ENCODE assay signal across 37 cellular contexts in genomic region chr2:145543856-145544255, GRCh38.
DNase-seq lines count a peak whose midpoint lies in the region; ATAC-seq, FAIRE-seq and TF ChIP-seq lines count a peak whose summit lies in the region.
"Had no signal": no experiment of that assay in that cellular context is flagged by ENCODE, and none has a peak within 500 bp of the region (broad histone marks: within the 10 kb centered on the region; RNA-seq: fewer than 3 reads in every experiment).

No MANE protein-coding gene starts in this region.

- H3K36me3 Mint-ChIP-seq in osteocyte (ENCODE audit: unreplicated experiment): no peaks in the 10 kb centered on the region
- H3K36me3 Mint-ChIP-seq: CD14-positive monocyte; CD4-positive, alpha-beta memory T cell; CD4-positive, CD25-positive, alpha-beta regulatory T cell; CD8-positive, alpha-beta memory T cell; CD8-positive, alpha-beta T cell had no signal

- H3K36me3 ChIP-seq in A673 (ENCODE audit: insufficient read depth, low read length, poor library complexity, severe bottlenecking): peaks cover 13% of the 10 kb centered on the region
- H3K36me3 ChIP-seq in SK-N-MC (ENCODE audit: insufficient read depth, low read length): peaks cover 24% of the 10 kb centered on the region
- no peaks in the 10 kb centered on the region for H3K36me3 ChIP-seq in K562 (ENCODE audit: control insufficient read depth, insufficient read depth, low read length)
- no peaks in the 10 kb centered on the region for H3K36me3 ChIP-seq in osteoblast (ENCODE audit: insufficient read depth, low read length)
- no peaks in the 10 kb centered on the region for H3K36me3 ChIP-seq in brain microvascular endothelial cell (replicated peaks)
- H3K36me3 ChIP-seq: BE2C; BLaER1; BLaER1 treated with 17β-estradiol and CSF1 and Interleukin-3, amounts not matched to agents 10 nM and 100 nM had no signal

- 44% methylated on average over 5 of the region's 5 CpGs for WGBS in K562 (ENCODE audit: insufficient coverage, low coverage, missing lambda C conversion rate)

- FAIRE-seq in K562 (lab: Jason Lieb, UNC): no peak
- FAIRE-seq: A204.1, A549, D721Med had no signal

- TF ChIP-seq CTCF in A673 (conservative IDR thresholded peaks at IDR 0.05; ENCODE audit: low read depth, low read length) (no peak), K562 (IDR thresholded peaks at IDR 0.05 in 2 of 3, conservative IDR thresholded peaks at IDR 0.05 in 1 of 3; ENCODE audit: insufficient read depth in 2 of 3, low read depth in 1 of 3, low read length in 3 of 3) (no peak), osteoblast (IDR thresholded peaks at IDR 0.05; ENCODE audit: extremely low read depth, low read depth, low read length) (no peak), osteocyte (IDR thresholded peaks at IDR 0.05) (no peak), brain microvascular endothelial cell (IDR thresholded peaks at IDR 0.05; ENCODE audit: low read depth, low read length, missing control alignments) (no peak)

- H3K4me1 Mint-ChIP-seq in osteocyte (ENCODE audit: unreplicated experiment): no peaks in the 10 kb centered on the region
- H3K4me1 Mint-ChIP-seq: B cell; CD4-positive, alpha-beta memory T cell; CD4-positive, CD25-positive, alpha-beta regulatory T cell; CD8-positive, alpha-beta memory T cell had no signal

- in situ Hi-C loops in K562 (cut with MboI) (no loop called here), brain microvascular endothelial cell (cut with HindIII; ENCODE audit: low pct_ligation_motif_present, low sequenced_read_pairs) (no loop called here)

- H3K9me1 ChIP-seq in K562 (ENCODE audit: control insufficient read depth, insufficient read depth, low read length): no peaks in the 10 kb centered on the region

- peaks cover 25% of the 10 kb centered on the region for H3K4me1 ChIP-seq in A673 (ENCODE audit: insufficient read depth, low read length, poor library complexity, severe bottlenecking)
- H3K4me1 ChIP-seq in K562 (replicated peaks in 1 of 2; ENCODE audit: control insufficient read depth in 2 of 2, insufficient read depth in 2 of 2, low read length in 2 of 2): no peaks in the 10 kb centered on the region
- H3K4me1 ChIP-seq in osteoblast (ENCODE audit: insufficient read depth, low read length): no peaks in the 10 kb centered on the region
- H3K4me1 ChIP-seq: A549; BE2C; BLaER1; BLaER1 treated with 17β-estradiol and CSF1 and Interleukin-3, amounts not matched to agents 10 nM and 100 nM; Caco-2 had no signal

- H3K9me3 Mint-ChIP-seq in osteocyte (ENCODE audit: unreplicated experiment): peaks cover 21% of the 10 kb centered on the region
- H3K9me3 Mint-ChIP-seq: CD4-positive, alpha-beta T cell; CD8-positive, alpha-beta T cell had no signal

- H3K4me2 ChIP-seq in K562 (ENCODE audit: insufficient read depth, low read length) (no peak overlapping the region), osteoblast (ENCODE audit: insufficient read depth, low read length) (no peak overlapping the region)
- H3K4me2 ChIP-seq: A549; BLaER1; BLaER1 treated with 17β-estradiol and CSF1 and Interleukin-3, amounts not matched to agents 10 nM and 100 nM had no signal

- H3K9ac ChIP-seq in SK-N-MC (ENCODE audit: insufficient read length): peak overlapping the region; percentile 72
- H3K9ac ChIP-seq in K562 (ENCODE audit: insufficient read depth in 1 of 2, low read depth in 2 of 2, low read length in 2 of 2): no peak overlapping the region
- H3K9ac ChIP-seq: BLaER1; BLaER1 treated with 17β-estradiol and CSF1 and Interleukin-3, amounts not matched to agents 10 nM and 100 nM had no signal

- H3K27me3 ChIP-seq in A673 (replicated peaks; ENCODE audit: insufficient read depth, low read depth, low read length, poor library complexity): no peaks in the 10 kb centered on the region
- H3K27me3 ChIP-seq in K562 (ENCODE audit: control insufficient read depth in 2 of 2, insufficient read depth in 2 of 2, low read length in 2 of 2): no peaks in the 10 kb centered on the region
- H3K27me3 ChIP-seq in osteoblast (ENCODE audit: insufficient read depth, low read length): no peaks in the 10 kb centered on the region
- no peaks in the 10 kb centered on the region for H3K27me3 ChIP-seq in brain microvascular endothelial cell (replicated peaks)
- H3K27me3 ChIP-seq: BE2C; BLaER1; BLaER1 treated with 17β-estradiol and CSF1 and Interleukin-3, amounts not matched to agents 10 nM and 100 nM had no signal

- peak; percentile 90 for DNase-seq in A673 (ENCODE audit: low spot score)
- DNase-seq in SK-N-MC (ENCODE audit: low read depth, low spot score): peak; percentile 96
- no peak for DNase-seq in K562 (ENCODE audit: extremely low read depth in 1 of 4, low spot score in 3 of 4)
- DNase-seq in osteoblast (ENCODE audit: insufficient read length, low spot score, missing footprints): peak; percentile 53
- DNase-seq in SK-N-DZ (ENCODE audit: low spot score): no peak
- no peak for DNase-seq in activated CD8-positive, alpha-beta memory T cell treated with anti-CD3 and anti-CD28 coated beads, Interleukin-2, amount 50 U/mL, for 48 hours
- no peak for DNase-seq in osteocyte (ENCODE audit: extremely low spot score, unreplicated experiment)
- DNase-seq in brain microvascular endothelial cell: no peak
- DNase-seq: 8988T; ACHN; AML-193; BE2C; C1 segment of cervical spinal cord; Caco-2; Calu3; CD4-positive, alpha-beta memory T cell; CD4-positive, alpha-beta T cell; CD4-positive, CD25-positive, alpha-beta regulatory T cell; CD8-positive, alpha-beta memory T cell; CD8-positive, alpha-beta T cell; COR-L47; DMS 273 treated with DMSO at 0.1 percent for 48 hours; DMS153; DMS53; DMS79; DMS79 treated with DMSO at 0.1 percent for 48 hours; DND-41; EL had no signal

- no peaks in the 10 kb centered on the region for H3K79me2 ChIP-seq in K562 (ENCODE audit: control insufficient read depth, insufficient read depth, low read length)
- no peaks in the 10 kb centered on the region for H3K79me2 ChIP-seq in osteoblast (ENCODE audit: insufficient read depth, low read length)

- BruUV-seq in A673 (replicated peaks; lab: Mats Ljungman, UMichigan): no TSS peak
- no TSS peak for BruUV-seq in K562 (replicated peaks; lab: Mats Ljungman, UMichigan)

- TF ChIP-seq POLR2A in K562 (conservative IDR thresholded peaks at IDR 0.05): no peak

- H3K4me3 Mint-ChIP-seq in osteocyte (ENCODE audit: unreplicated experiment): no peak overlapping the region
- H3K4me3 Mint-ChIP-seq: B cell; CD14-positive monocyte; CD4-positive, alpha-beta memory T cell; CD4-positive, alpha-beta T cell; CD4-positive, CD25-positive, alpha-beta regulatory T cell; CD8-positive, alpha-beta memory T cell; CD8-positive, alpha-beta T cell had no signal

- no peak for TF ChIP-seq EP300 in K562 (IDR thresholded peaks at IDR 0.05; ENCODE audit: low read length)

- intact Hi-C loops in A673 (cut with micrococcal nuclease; ENCODE audit: unreplicated experiment) (loop anchor here (1.0 to 10.0 kb wide), 8 partner anchors 111 to 1227 kb away; no protein-coding TSS in a partner anchor), K562 (cut with micrococcal nuclease) (no loop called here)

- POLR2A ChIA-PET in A673 (lab: Charles Lee; ENCODE audit: low non-redundant PET) (no interaction called here), K562 (lab: Yijun Ruan, JAX) (no interaction called here)

- H3K9me3 ChIP-seq in A673 (ENCODE audit: low read depth, low read length, poor library complexity, severe bottlenecking) (peaks cover 18% of the 10 kb centered on the region), SK-N-MC (ENCODE audit: low read depth, low read length) (peaks cover 25% of the 10 kb centered on the region; the same call in 1 of the 2 replicates), K562 (replicated peaks; ENCODE audit: control insufficient read depth, insufficient read depth, low read depth, low read length) (no peaks in the 10 kb centered on the region), osteoblast (ENCODE audit: low read depth, low read length) (no peaks in the 10 kb centered on the region)
- H3K9me3 ChIP-seq: A549, BE2C, BLaER1, Caco-2 had no signal

- TF ChIP-seq RAD21 in K562 (CRISPR knock-in tag; conservative IDR thresholded peaks at IDR 0.05 in 1 of 2, IDR thresholded peaks at IDR 0.05 in 1 of 2): no peak

- H3K4me3 ChIP-seq in A673 (ENCODE audit: low read depth, low read length, poor library complexity, severe bottlenecking): no peak overlapping the region
- H3K4me3 ChIP-seq in SK-N-MC: no peak overlapping the region
- no peak overlapping the region for H3K4me3 ChIP-seq in K562
- H3K4me3 ChIP-seq in osteoblast (ENCODE audit: insufficient read depth, low read length): no peak overlapping the region
- no peak overlapping the region for H3K4me3 ChIP-seq in brain microvascular endothelial cell (ENCODE audit: low read depth, low read length)
- H3K4me3 ChIP-seq: A549; BLaER1; BLaER1 treated with 17β-estradiol and CSF1 and Interleukin-3, amounts not matched to agents 10 nM and 100 nM had no signal

- no peaks in the 10 kb centered on the region for H3K27me3 Mint-ChIP-seq in osteocyte (ENCODE audit: unreplicated experiment)
- H3K27me3 Mint-ChIP-seq: B cell; CD4-positive, alpha-beta memory T cell; CD4-positive, alpha-beta T cell; CD4-positive, CD25-positive, alpha-beta regulatory T cell had no signal

- H3K27ac ChIP-seq in A673 (ENCODE audit: low read depth, low read length, poor library complexity, severe bottlenecking): peak overlapping the region; percentile 98
- H3K27ac ChIP-seq in SK-N-MC: peak overlapping the region; percentile 100
- no peak overlapping the region for H3K27ac ChIP-seq in K562 (ENCODE audit: extremely low read depth, low read depth, low read length)
- H3K27ac ChIP-seq in osteoblast (ENCODE audit: low read depth, low read length): no peak overlapping the region
- H3K27ac ChIP-seq in brain microvascular endothelial cell: no peak overlapping the region
- H3K27ac ChIP-seq: 22Rv1; A549; BLaER1; BLaER1 treated with 17β-estradiol and CSF1 and Interleukin-3, amounts not matched to agents 10 nM and 100 nM; C4-2B had no signal

- H2AFZ ChIP-seq in K562 (ENCODE audit: low read depth, low read length): 0 out of 2 replicates have a peak overlapping the region, but pooled peaks have one; percentile 8
- H2AFZ ChIP-seq in osteoblast (ENCODE audit: low read length): no peak overlapping the region

- CTCF ChIA-PET in A673 (lab: Charles Lee): interaction anchor here (0.5 to 1.2 kb wide), 3 partner anchors 209 to 496 kb away, joined by 4 to 5 read pairs (median 4); no protein-coding TSS in a partner anchor
- CTCF ChIA-PET in K562 (lab: Yijun Ruan, JAX; ENCODE audit: low intra/inter-chr PET ratio): no interaction called here

- H4K20me1 ChIP-seq in K562 (replicated peaks; ENCODE audit: control insufficient read depth, insufficient read depth, low read length) (no peaks in the 10 kb centered on the region), osteoblast (ENCODE audit: insufficient read depth, low read length) (no peaks in the 10 kb centered on the region)
- H4K20me1 ChIP-seq: BLaER1; BLaER1 treated with 17β-estradiol and CSF1 and Interleukin-3, amounts not matched to agents 10 nM and 100 nM had no signal

- ATAC-seq in K562: no peak
- ATAC-seq: A549; CD8-positive, alpha-beta T cell had no signal

- no peak overlapping the region for H3K27ac Mint-ChIP-seq in osteocyte (ENCODE audit: unreplicated experiment)
- H3K27ac Mint-ChIP-seq: B cell; CD14-positive monocyte; CD4-positive, alpha-beta memory T cell; CD4-positive, alpha-beta T cell; CD4-positive, CD25-positive, alpha-beta regulatory T cell; CD8-positive, alpha-beta memory T cell; CD8-positive, alpha-beta T cell had no signal

TF ChIP-seq in K562, 482 proteins besides CTCF, POLR2A, EP300 and RAD21 (continues in another document):
- no peak for TF ChIP-seq CREB1 (IDR thresholded peaks at IDR 0.05)
- TF ChIP-seq CREB1 (CRISPR knock-in tag; IDR thresholded peaks at IDR 0.05): no peak

Comparison
In these comparisons a context has a peak if more than half of its experiments do, and no peak if none do; other contexts are left out.
1. DNase-seq: peak in A673 (single experiment), SK-N-MC (single experiment) and osteoblast (single experiment); none in K562 (0 of 4), SK-N-DZ (single experiment), activated CD8-positive, alpha-beta memory T cell treated with anti-CD3 and anti-CD28 coated beads, Interleukin-2, amount 50 U/mL, for 48 hours (single experiment), osteocyte (single experiment) and brain microvascular endothelial cell (single experiment).
2. H3K27ac ChIP-seq: peak in A673 (single experiment) and SK-N-MC (single experiment); none in K562 (single experiment), osteoblast (single experiment) and brain microvascular endothelial cell (single experiment).